In the genomic region with DNA sequence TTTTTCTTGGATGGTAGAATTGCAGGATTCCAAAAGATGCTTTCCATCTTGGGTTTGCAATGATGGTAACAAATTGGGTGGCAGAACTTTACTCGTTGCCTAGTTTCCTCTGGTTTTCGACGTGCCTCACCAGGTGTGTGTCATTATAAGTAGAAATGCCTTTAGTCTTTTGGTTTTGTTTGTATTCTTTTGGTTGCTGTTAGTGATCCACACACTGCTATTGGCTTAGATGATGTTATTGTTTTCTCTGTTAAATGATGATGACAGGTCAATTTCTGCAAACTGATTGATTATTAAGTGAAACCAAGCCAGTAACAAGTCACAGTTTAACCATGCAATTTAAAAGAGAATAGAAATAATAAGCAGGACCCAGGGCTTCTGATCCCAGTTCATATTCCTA, we compare ENCODE assay signal across 30 cellular contexts. TPM values are rescaled to one million over a fixed set of nuclear protein-coding genes. Genes with fewer than 3 reads are reported as not detected.
"Had no signal": no experiment of that assay in that cellular context is flagged by ENCODE, and none has a peak within 500 bp of the region (broad histone marks: within the 10 kb centered on the region; RNA-seq: fewer than 3 reads in every experiment).

No MANE protein-coding gene starts in this region.

- H3K36me3 Mint-ChIP-seq: activated naive CD8-positive, alpha-beta T cell treated with anti-CD3 and anti-CD28 coated beads for 36 hours had no signal

- H3K4me3 ChIP-seq: adrenal gland, body of pancreas, esophagus squamous epithelium, gastroesophageal sphincter, heart right ventricle had no signal

- H3K4me3 Mint-ChIP-seq: activated B cell treated with CpG ODN at 0.5 μM for 24 hours; activated CD8-positive, alpha-beta T cell treated with anti-CD3 and anti-CD28 coated beads for 36 hours; activated naive CD4-positive, alpha-beta T cell treated with anti-CD3 and anti-CD28 coated beads for 36 hours; activated naive CD4-positive, alpha-beta T cell treated with anti-CD3 and anti-CD28 coated beads, Interleukin-2, amount 50 U/mL, for 24 hours; activated naive CD8-positive, alpha-beta T cell treated with anti-CD3 and anti-CD28 coated beads for 36 hours; activated naive CD8-positive, alpha-beta T cell treated with anti-CD3 and anti-CD28 coated beads, Interleukin-2, amount 50 U/mL, for 24 hours; activated T-cell treated with anti-CD3 and anti-CD28 coated beads, Interleukin-2, amount 50 U/mL, for 4 hours; activated T-helper 17 cell treated with anti-CD3 and anti-CD28 coated beads, Interleukin-2, amount 50 U/mL, for 72 hours; effector memory CD8-positive, alpha-beta T cell had no signal

- H3K4me1 Mint-ChIP-seq: activated B cell treated with CpG ODN at 0.5 μM for 24 hours; activated naive CD4-positive, alpha-beta T cell treated with anti-CD3 and anti-CD28 coated beads, Interleukin-2, amount 50 U/mL, for 24 hours; activated naive CD8-positive, alpha-beta T cell treated with anti-CD3 and anti-CD28 coated beads for 36 hours; activated naive CD8-positive, alpha-beta T cell treated with anti-CD3 and anti-CD28 coated beads, Interleukin-2, amount 50 U/mL, for 24 hours; activated T-helper 17 cell treated with anti-CD3 and anti-CD28 coated beads, Interleukin-2, amount 50 U/mL, for 72 hours had no signal

- H3K27ac ChIP-seq: adrenal gland, body of pancreas, epithelial cell of prostate, esophagus squamous epithelium, gastroesophageal sphincter, heart right ventricle, WERI-Rb-1 had no signal

- H3K27me3 ChIP-seq: body of pancreas had no signal

- H3K9me3 ChIP-seq: adrenal gland, body of pancreas, esophagus squamous epithelium, gastroesophageal sphincter, heart right ventricle had no signal

- H3K9me3 Mint-ChIP-seq: activated B cell treated with CpG ODN at 0.5 μM for 24 hours; activated naive CD4-positive, alpha-beta T cell treated with anti-CD3 and anti-CD28 coated beads for 36 hours; activated naive CD4-positive, alpha-beta T cell treated with anti-CD3 and anti-CD28 coated beads, Interleukin-2, amount 50 U/mL, for 24 hours; activated naive CD8-positive, alpha-beta T cell treated with anti-CD3 and anti-CD28 coated beads for 36 hours; activated naive CD8-positive, alpha-beta T cell treated with anti-CD3 and anti-CD28 coated beads, Interleukin-2, amount 50 U/mL, for 24 hours; activated T-cell treated with anti-CD3 and anti-CD28 coated beads, Interleukin-2, amount 50 U/mL, for 4 hours; activated T-helper 17 cell treated with anti-CD3 and anti-CD28 coated beads, Interleukin-2, amount 50 U/mL, for 72 hours; effector memory CD8-positive, alpha-beta T cell had no signal

- H3K27ac Mint-ChIP-seq: activated B cell treated with CpG ODN at 0.5 μM for 24 hours; activated CD8-positive, alpha-beta T cell treated with anti-CD3 and anti-CD28 coated beads for 36 hours; activated naive CD4-positive, alpha-beta T cell treated with anti-CD3 and anti-CD28 coated beads for 36 hours; activated naive CD4-positive, alpha-beta T cell treated with anti-CD3 and anti-CD28 coated beads, Interleukin-2, amount 50 U/mL, for 24 hours; activated naive CD8-positive, alpha-beta T cell treated with anti-CD3 and anti-CD28 coated beads for 36 hours; activated naive CD8-positive, alpha-beta T cell treated with anti-CD3 and anti-CD28 coated beads, Interleukin-2, amount 50 U/mL, for 24 hours; activated T-helper 17 cell treated with anti-CD3 and anti-CD28 coated beads, Interleukin-2, amount 50 U/mL, for 72 hours; effector memory CD8-positive, alpha-beta T cell had no signal

- H3K4me1 ChIP-seq: adrenal gland, body of pancreas had no signal

- DNase-seq: activated B cell treated with CpG ODN at 0.5 μM for 24 hours; activated CD4-positive, alpha-beta T cell treated with anti-CD3 and anti-CD28 coated beads for 48 hours; activated CD4-positive, alpha-beta T cell treated with anti-CD3 and anti-CD28 coated beads, Interleukin-2, amount 50 U/mL, for 1 hour; activated CD4-positive, alpha-beta T cell treated with anti-CD3 and anti-CD28 coated beads, Interleukin-2, amount 50 U/mL, for 48 hours; activated CD8-positive, alpha-beta memory T cell treated with anti-CD3 and anti-CD28 coated beads for 24 hours; activated CD8-positive, alpha-beta T cell treated with anti-CD3 and anti-CD28 coated beads for 36 hours; activated effector memory CD4-positive, alpha-beta T cell treated with Interleukin-2 at 50 U/mL for 16 hours; activated naive CD4-positive, alpha-beta T cell treated with anti-CD3 and anti-CD28 coated beads for 36 hours; activated naive CD8-positive, alpha-beta T cell treated with anti-CD3 and anti-CD28 coated beads for 36 hours; activated naive CD8-positive, alpha-beta T cell treated with anti-CD3 and anti-CD28 coated beads, Interleukin-2, amount 50 U/mL, for 24 hours; activated T-cell treated with anti-CD3 and anti-CD28 coated beads, Interleukin-2, amount 50 U/mL, for 4 hours; adrenal gland; amygdala; aorta; body of pancreas; caudate nucleus; cortex of kidney; dermis blood vessel endothelial cell; effector CD4-positive, alpha-beta T cell; effector memory CD8-positive, alpha-beta T cell; esophagus squamous epithelium; foreskin melanocyte; heart right ventricle; T-helper 2 cell; WERI-Rb-1 had no signal

- H3K36me3 ChIP-seq: adrenal gland, esophagus squamous epithelium, gastroesophageal sphincter, heart right ventricle, WERI-Rb-1 had no signal

RNA-seq across cellular contexts. Expression of a gene that starts 6.1 kb away (rescaled TPM):
- total RNA-seq: activated B cell treated with CpG ODN at 0.5 μM for 24 hours; T-helper 1 cell treated with Interleukin-12 subunit alpha and Interleukin-12 subunit beta and Interleukin-4 antibody, amounts not matched to agents 30 ng/mL and 1 ng/mL, for 36 hours had no signal

RNA-seq across cellular contexts. Expression of a gene that starts 20.4 kb away (rescaled TPM):
- total RNA-seq: activated B cell treated with CpG ODN at 0.5 μM for 24 hours; activated CD8-positive, alpha-beta T cell treated with anti-CD3 and anti-CD28 coated beads for 36 hours; activated naive CD4-positive, alpha-beta T cell treated with anti-CD3 and anti-CD28 coated beads for 36 hours; activated naive CD8-positive, alpha-beta T cell treated with anti-CD3 and anti-CD28 coated beads for 36 hours; activated T-cell treated with anti-CD3 and anti-CD28 coated beads, Interleukin-2, amount 50 U/mL, for 4 hours; activated T-helper 17 cell treated with anti-CD3 and anti-CD28 coated beads, Interleukin-2, amount 50 U/mL, for 72 hours had no signal
